8 cellular contexts compared by ENCODE assay signal in the genomic region with DNA sequence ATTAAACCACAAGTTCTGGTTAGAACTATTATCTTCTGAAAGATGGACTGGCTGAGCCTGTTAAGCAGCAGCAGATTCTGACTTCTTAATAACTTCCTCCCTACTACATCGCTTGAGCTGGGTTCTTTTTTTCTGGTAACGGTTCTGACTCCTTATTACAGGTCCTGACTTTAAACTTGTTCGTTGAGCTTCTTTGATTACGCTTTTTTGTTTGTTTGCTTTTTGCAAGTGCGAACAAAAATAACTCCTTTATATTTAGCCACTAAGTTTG. TPM values are rescaled to one million over a fixed set of nuclear protein-coding genes. Genes with fewer than 3 reads are reported as not detected.
A peak's percentile ranks its signal among the peaks of the same experiment; 100 is the strongest.
DNase-seq lines count a peak whose midpoint lies in the region; ATAC-seq and TF ChIP-seq lines count a peak whose summit lies in the region.

No MANE protein-coding gene starts in this region.

- intact Hi-C loops in left ventricle myocardium inferior (cut with micrococcal nuclease) (no loop called here), left ventricle myocardium superior (cut with micrococcal nuclease) (loop anchor here (5.0 kb wide), 1 partner anchor 75 kb away; no protein-coding TSS in a partner anchor), aorta (cut with DNase I) (loop anchor here (5.0 kb wide), 2 partner anchors 75 to 115 kb away; no protein-coding TSS in a partner anchor)

- WGBS in aorta, 2 donors, result 0 to 2% methylated on average over 5 of the region's 5 CpGs

- no peak for ATAC-seq in left ventricle myocardium superior
- ATAC-seq in aorta (ENCODE audit: low FRiP score), result no peak
- no peak for ATAC-seq in HG03175 (IDR thresholded peaks at IDR 0.05; ENCODE audit: unreplicated experiment)
- no peak for ATAC-seq in HG03354 (IDR thresholded peaks at IDR 0.05; ENCODE audit: poor library complexity, severe bottlenecking, unreplicated experiment)
- ATAC-seq in activated CD4-positive, CD25-positive, alpha-beta regulatory T cell treated with anti-CD3 and anti-CD28 coated beads, Interleukin-2, amount 50 U/mL, for 24 hours, result no peak

- no peaks in the 10 kb centered on the region for H3K27me3 ChIP-seq in left ventricle myocardium inferior (ENCODE audit: low read depth)
- no peaks in the 10 kb centered on the region for H3K27me3 ChIP-seq in aorta (ENCODE audit: control insufficient read depth in 1 of 2, insufficient read depth in 2 of 2, low read length in 1 of 2)

- peaks cover 39% of the 10 kb centered on the region for H3K4me1 ChIP-seq in left ventricle myocardium inferior
- H3K4me1 ChIP-seq in aorta (ENCODE audit: control insufficient read depth in 1 of 2, insufficient read depth in 2 of 2, low read length in 2 of 2), result peaks cover 0 to 2% of the 10 kb centered on the region in 2 donors

- no peaks in the 10 kb centered on the region for H3K36me3 ChIP-seq in left ventricle myocardium inferior
- H3K36me3 ChIP-seq in aorta (ENCODE audit: control insufficient read depth in 1 of 2, insufficient read depth in 2 of 2, low read length in 1 of 2), result no peaks in the 10 kb centered on the region

- H3K9me3 ChIP-seq in left ventricle myocardium inferior (replicated peaks) (no peaks in the 10 kb centered on the region), aorta (ENCODE audit: control insufficient read depth, low read length) (no peaks in the 10 kb centered on the region)

- in situ Hi-C loops in astrocyte of the cerebellum (cut with HindIII; ENCODE audit: low sequenced_read_pairs), result no loop called here

- TF ChIP-seq CTCF in left ventricle myocardium inferior (IDR thresholded peaks at IDR 0.05; ENCODE audit: borderline replicate concordance) (no peak), astrocyte of the cerebellum (IDR thresholded peaks at IDR 0.05; ENCODE audit: low read depth, low read length, missing control alignments) (no peak)

- peak overlapping the region; percentile 98 for H3K4me3 ChIP-seq in left ventricle myocardium inferior
- H3K4me3 ChIP-seq in astrocyte of the cerebellum (ENCODE audit: low read depth, low read length), result peak overlapping the region; percentile 93
- peak overlapping the region; percentile 85 to 99 for H3K4me3 ChIP-seq in aorta (ENCODE audit: low read length in 2 of 2)

- H3K27ac ChIP-seq in left ventricle myocardium inferior (replicated peaks), result peak overlapping the region; percentile 99
- H3K27ac ChIP-seq in aorta (ENCODE audit: low read depth in 1 of 2, low read length in 2 of 2), result no peak overlapping the region

- no peak for DNase-seq in left ventricle myocardium inferior
- DNase-seq in left ventricle myocardium superior, result no peak
- no peak for DNase-seq in astrocyte of the cerebellum (ENCODE audit: low read depth)
- peak; percentile 31 for DNase-seq in medulla oblongata (ENCODE audit: extremely low spot score)
- no peak for DNase-seq in aorta

RNA-seq across cellular contexts. Expression of a gene that starts 1.1 kb away (rescaled TPM):
- total RNA-seq in left ventricle myocardium inferior (7.0 TPM), left ventricle myocardium superior (7.1 TPM), aorta (10 to 100 TPM; 33.0 to 37.4 TPM)
- polyA plus RNA-seq in aorta, result 1 to 10 TPM; 3.8 to 5.5 TPM

RNA-seq across cellular contexts. Expression of a gene that starts 22.0 kb away (rescaled TPM):
- not detected for total RNA-seq in left ventricle myocardium inferior
- 1.1 TPM for total RNA-seq in left ventricle myocardium superior
- total RNA-seq in aorta, result under 1 TPM in 1 of 2 donors, not detected in 1; 0.26 TPM
- 10 to 100 TPM in 1 of 2 donors, under 1 TPM in 1; 0.10 to 13.6 TPM for polyA plus RNA-seq in aorta

RNA-seq across cellular contexts. Expression of a gene that starts 38.7 kb away (rescaled TPM):
- total RNA-seq in left ventricle myocardium inferior (32.2 TPM), left ventricle myocardium superior (31.2 TPM), aorta (10 to 100 TPM; 12.1 to 17.3 TPM)
- polyA plus RNA-seq in aorta, result 1 to 10 TPM; 5.9 to 9.8 TPM

RNA-seq across cellular contexts. Expression of a gene that starts 58.4 kb away (rescaled TPM):
- total RNA-seq in left ventricle myocardium inferior, result 1.8 TPM
- total RNA-seq in left ventricle myocardium superior, result 1.1 TPM
- under 1 TPM; 0.45 to 0.75 TPM for total RNA-seq in aorta
- under 1 TPM in 1 of 2 donors, not detected in 1; 0.75 TPM for polyA plus RNA-seq in aorta
